ENCODE assay signal across 8 cellular contexts in genomic region chr17:29665480-29665807, GRCh38. TPM values are rescaled to one million over a fixed set of nuclear protein-coding genes. Genes with fewer than 3 reads are reported as not detected.
DNase-seq lines count a peak whose midpoint lies in the region; ATAC-seq and TF ChIP-seq lines count a peak whose summit lies in the region.
"Had no signal": no experiment of that assay in that cellular context is flagged by ENCODE, and none has a peak within 500 bp of the region (broad histone marks: within the 10 kb centered on the region; RNA-seq: fewer than 3 reads in every experiment).

No MANE protein-coding gene starts in this region.

- peak overlapping the region in 4 of 7 donors; percentile 16 to 62 (median 22) for H3K27ac Mint-ChIP-seq in CD4-positive, alpha-beta memory T cell

- H3K79me2 ChIP-seq in Karpas-422 (ENCODE audit: low read length) (0 out of 2 replicates have a peak, but pooled peaks cover 4% of the 10 kb centered on the region), mammary epithelial cell (ENCODE audit: insufficient read depth, low read length) (no peaks in the 10 kb centered on the region), MM.1S (ENCODE audit: low read length) (no peaks in the 10 kb centered on the region)

- dilution Hi-C loops in mammary epithelial cell (cut with HindIII; ENCODE audit: low sequenced_read_pairs) = loop anchor here (10.0 kb wide), 1 partner anchor 109 kb away; no protein-coding TSS in a partner anchor

- TF ChIP-seq CTCF in mammary epithelial cell (conservative IDR thresholded peaks at IDR 0.05 in 1 of 2, IDR thresholded peaks at IDR 0.05 in 1 of 2; ENCODE audit: extremely low read depth in 1 of 2, insufficient read depth in 1 of 2, low read depth in 1 of 2, low read length in 2 of 2) (no peak), psoas muscle (IDR thresholded peaks at IDR 0.05) (no peak), omental fat pad (IDR thresholded peaks at IDR 0.05) (no peak), MM.1S (IDR thresholded peaks at IDR 0.05; ENCODE audit: low read length) (no peak)

- H3K4me3 ChIP-seq in CD4-positive, alpha-beta memory T cell (ENCODE audit: low read length in 2 of 2) = no peak overlapping the region
- H3K4me3 ChIP-seq in Karpas-422 (ENCODE audit: low read length) = no peak overlapping the region
- H3K4me3 ChIP-seq in mammary epithelial cell (replicated peaks in 1 of 3; ENCODE audit: insufficient read depth in 1 of 3, low read depth in 2 of 3, low read length in 3 of 3) = no peak overlapping the region
- peak overlapping the region; percentile 31 for H3K4me3 ChIP-seq in psoas muscle
- no peak overlapping the region for H3K4me3 ChIP-seq in MM.1S (ENCODE audit: low read length)

- intact Hi-C loops in CD4-positive, alpha-beta memory T cell (cut with micrococcal nuclease) = no loop called here
- intact Hi-C loops in mammary epithelial cell (cut with micrococcal nuclease) (no loop called here), psoas muscle (cut with DNase I) (no loop called here)

- CTCF ChIA-PET in CD4-positive, alpha-beta memory T cell (lab: Charles Lee; ENCODE audit: partially characterized antibody) = interaction anchor here (0.6 to 2.5 kb wide), 7 partner anchors 11 to 114 kb away, joined by 3 to 8 read pairs (median 5); no protein-coding TSS in a partner anchor
- CTCF ChIA-PET in mammary epithelial cell (lab: Charles Lee; ENCODE audit: low non-redundant PET) = no interaction called here

- POLR2A ChIA-PET in CD4-positive, alpha-beta memory T cell (lab: Charles Lee; ENCODE audit: partially characterized antibody) = interaction anchor here (1.3 to 1.6 kb wide), 3 partner anchors 57 to 113 kb away, joined by 3 to 5 read pairs (median 4); no protein-coding TSS in a partner anchor

- no peaks in the 10 kb centered on the region for H3K27me3 Mint-ChIP-seq in CD4-positive, alpha-beta memory T cell

- 0% methylated on average over 1 of the region's 1 CpG for WGBS in mammary epithelial cell (ENCODE audit: low coverage, missing lambda C conversion rate)
- WGBS in psoas muscle, 3 donors = 5 to 12% (median 11%) methylated on average over 1 of the region's 1 CpG

- in situ Hi-C loops in mammary epithelial cell (cut with MboI; ENCODE audit: low sequenced_read_pairs in 2 of 2) = no loop called here

- no peaks in the 10 kb centered on the region for H3K9me2 ChIP-seq in Karpas-422 (replicated peaks; ENCODE audit: insufficient read depth, low read length)
- no peaks in the 10 kb centered on the region for H3K9me2 ChIP-seq in MM.1S (replicated peaks; ENCODE audit: insufficient read depth, low read length)

- ATAC-seq in psoas muscle (no peak), omental fat pad (ENCODE audit: low FRiP score) (no peak), HG02852 (IDR thresholded peaks at IDR 0.05; ENCODE audit: unreplicated experiment) (no peak)

- H4K20me1 ChIP-seq in Karpas-422 (ENCODE audit: insufficient read depth, low read depth, low read length) (no peaks in the 10 kb centered on the region), mammary epithelial cell (ENCODE audit: insufficient read depth, low read length) (no peaks in the 10 kb centered on the region), MM.1S (ENCODE audit: insufficient read depth, low read length) (no peaks in the 10 kb centered on the region)

- H2AFZ ChIP-seq in Karpas-422 (ENCODE audit: low read length) (no peak overlapping the region), mammary epithelial cell (ENCODE audit: low read depth, low read length) (no peak overlapping the region), MM.1S (ENCODE audit: low read length) (no peak overlapping the region)

- no peaks in the 10 kb centered on the region for H3K4me1 ChIP-seq in CD4-positive, alpha-beta memory T cell (ENCODE audit: insufficient read depth, low read length)
- H3K4me1 ChIP-seq in Karpas-422 (ENCODE audit: low read length) (peaks cover 15% of the 10 kb centered on the region), mammary epithelial cell (ENCODE audit: insufficient read depth, low read length) (peaks cover 17% of the 10 kb centered on the region), psoas muscle (peaks cover 64% of the 10 kb centered on the region), MM.1S (ENCODE audit: low read length) (no peaks in the 10 kb centered on the region)

- H3K4me3 Mint-ChIP-seq in CD4-positive, alpha-beta memory T cell = no peak overlapping the region

- H3K9me3 Mint-ChIP-seq in CD4-positive, alpha-beta memory T cell = peaks cover 0 to 4% (median 0%) of the 10 kb centered on the region in 8 donors

- no peaks in the 10 kb centered on the region for H3K27me3 ChIP-seq in CD4-positive, alpha-beta memory T cell (ENCODE audit: insufficient read depth, low read length)
- H3K27me3 ChIP-seq in Karpas-422 (ENCODE audit: low read length) (no peaks in the 10 kb centered on the region), mammary epithelial cell (ENCODE audit: insufficient read depth, low read length) (no peaks in the 10 kb centered on the region), psoas muscle (ENCODE audit: insufficient read depth in 3 of 3, low read length in 2 of 3) (no peaks in the 10 kb centered on the region), MM.1S (replicated peaks; ENCODE audit: insufficient read depth, low read length) (no peaks in the 10 kb centered on the region)

- H3K4me2 ChIP-seq in Karpas-422 (ENCODE audit: low read depth, low read length, poor library complexity, severe bottlenecking) = no peak overlapping the region
- H3K4me2 ChIP-seq in mammary epithelial cell (ENCODE audit: insufficient read depth, low read depth, low read length) = peak overlapping the region; percentile 8
- H3K4me2 ChIP-seq in MM.1S (ENCODE audit: low read depth, low read length) = no peak overlapping the region

- H3K9ac ChIP-seq in Karpas-422 (ENCODE audit: low read length) (no peak overlapping the region), mammary epithelial cell (ENCODE audit: insufficient read depth, low read length) (peak overlapping the region; percentile 25), MM.1S (ENCODE audit: low read length) (no peak overlapping the region)

- H3K36me3 Mint-ChIP-seq in CD4-positive, alpha-beta memory T cell = peaks cover 48 to 63% of the 10 kb centered on the region in 2 donors

- DNase-seq in CD4-positive, alpha-beta memory T cell = no peak
- DNase-seq in Karpas-422 (no peak), mammary epithelial cell (no peak), psoas muscle (no peak), omental fat pad (ENCODE audit: low spot score) (no peak), MM.1S (no peak)
- DNase-seq: NCI-H1930 had no signal

- H3K36me3 ChIP-seq in CD4-positive, alpha-beta memory T cell (ENCODE audit: insufficient read depth, low read length) = peaks cover 28% of the 10 kb centered on the region
- H3K36me3 ChIP-seq in Karpas-422 (ENCODE audit: insufficient read depth, low read length) (peaks cover 24% of the 10 kb centered on the region; the same call in 1 of the 2 replicates), mammary epithelial cell (ENCODE audit: insufficient read depth, low read length) (peaks cover 2% of the 10 kb centered on the region), psoas muscle (ENCODE audit: insufficient read depth in 1 of 2, low read depth in 1 of 2) (peaks cover 5 to 69% of the 10 kb centered on the region in 2 donors), MM.1S (replicated peaks; ENCODE audit: insufficient read depth, low read length) (no peaks in the 10 kb centered on the region)

- H3F3A ChIP-seq in MM.1S (ENCODE audit: insufficient read depth, low read length) = no peaks in the 10 kb centered on the region

- H3K9me3 ChIP-seq in CD4-positive, alpha-beta memory T cell (ENCODE audit: control insufficient read depth in 1 of 2, low read length in 2 of 2) = no peaks in the 10 kb centered on the region
- H3K9me3 ChIP-seq in Karpas-422 (ENCODE audit: low read length) (no peaks in the 10 kb centered on the region), mammary epithelial cell (replicated peaks; ENCODE audit: insufficient read depth, low read length) (no peaks in the 10 kb centered on the region), psoas muscle (no peaks in the 10 kb centered on the region), MM.1S (replicated peaks; ENCODE audit: insufficient read depth, low read length) (no peaks in the 10 kb centered on the region)

- H3K4me1 Mint-ChIP-seq in CD4-positive, alpha-beta memory T cell = peaks cover 2 to 12% (median 10%) of the 10 kb centered on the region in 4 donors

- BruUV-seq in mammary epithelial cell (replicated peaks; lab: Mats Ljungman, UMichigan) = no TSS peak

- H3K27ac ChIP-seq in CD4-positive, alpha-beta memory T cell (ENCODE audit: low read depth, low read length) = no peak overlapping the region
- H3K27ac ChIP-seq in Karpas-422 (ENCODE audit: low read length) = peak overlapping the region; percentile 40
- H3K27ac ChIP-seq in mammary epithelial cell (ENCODE audit: insufficient read depth, low read depth, low read length) = peak overlapping the region; percentile 18
- peak overlapping the region; percentile 88 for H3K27ac ChIP-seq in psoas muscle
- H3K27ac ChIP-seq in MM.1S (ENCODE audit: low read length) = no peak overlapping the region

RNA-seq across cellular contexts. Expression of gene CORO6, which starts 42.7 kb away (rescaled TPM):
- total RNA-seq in CD4-positive, alpha-beta memory T cell = 1 to 10 TPM; 1.6 to 2.2 TPM
- polyA plus RNA-seq in CD4-positive, alpha-beta memory T cell = not detected
- total RNA-seq in Karpas-422 (2014; rRNA removed; shearing (Covaris generic); ENCODE audit: low replicate concordance) = 0.79 and 1.8 TPM in 2 replicates
- total RNA-seq in mammary epithelial cell (1 to 10 TPM; 6.3 to 9.8 TPM), psoas muscle (100 to 1,000 TPM; 478 to 710 (median 557) TPM), omental fat pad (10 to 100 TPM; 10.7 to 45.9 (median 14.1) TPM)
- polyA plus RNA-seq in mammary epithelial cell (4.0 TPM), psoas muscle (100 to 1,000 TPM; 182 to 495 (median 236) TPM)
- 8.9 TPM for polyA minus RNA-seq in mammary epithelial cell

Comparison
In these comparisons a context has a peak if more than half of its experiments do, and no peak if none do; other contexts are left out.
1. H3K27ac ChIP-seq: peak in Karpas-422 (single experiment), mammary epithelial cell (single experiment) and psoas muscle (single experiment); none in CD4-positive, alpha-beta memory T cell (single experiment) and MM.1S (single experiment).
2. RNA of gene CORO6, which starts 42.7 kb away (total RNA-seq): 478 to 710 TPM in psoas muscle; 10.7 to 45.9 TPM in omental fat pad, 6.3 to 9.8 TPM in mammary epithelial cell, 1.6 to 2.2 TPM in CD4-positive, alpha-beta memory T cell and 0.79 to 1.8 TPM in Karpas-422; every median in the first group is over 10 times any median in the second.